In the genomic region with DNA sequence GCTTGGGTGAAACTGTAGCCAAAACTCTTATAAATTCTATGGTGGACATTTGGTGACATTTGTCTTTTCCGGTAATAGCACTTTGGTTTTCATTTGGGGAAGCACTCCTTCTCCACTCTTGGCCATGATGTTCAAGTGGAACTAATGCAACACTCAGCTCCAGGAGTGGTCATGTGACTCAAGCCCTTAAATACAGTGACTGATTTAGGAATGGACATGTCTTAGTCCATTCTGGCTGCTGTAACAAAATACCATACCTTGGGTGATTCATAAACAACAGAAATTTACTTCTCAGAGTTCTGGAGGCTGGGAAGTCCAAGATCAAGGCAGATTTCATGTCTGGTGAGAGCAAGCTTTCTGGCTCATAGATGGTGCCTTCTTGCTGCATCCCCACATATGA, we compare ENCODE assay signal across 2 cellular contexts.
TF ChIP-seq lines count a peak whose summit lies in the region.

No MANE protein-coding gene starts in this region.

TF ChIP-seq in HepG2, 621 proteins besides CTCF, POLR2A, EP300 and RAD21 (continues in another document):
- no peak for TF ChIP-seq ZNF205 (CRISPR knock-in tag; IDR thresholded peaks at IDR 0.05)
- no peak for TF ChIP-seq ZFYVE20 (CRISPR knock-in tag; IDR thresholded peaks at IDR 0.05; ENCODE audit: borderline replicate concordance, low read depth)
- TF ChIP-seq ZNF432 (CRISPR knock-in tag; IDR thresholded peaks at IDR 0.05; ENCODE audit: borderline replicate concordance) = no peak
- TF ChIP-seq ZNF264 (CRISPR knock-in tag; IDR thresholded peaks at IDR 0.05) = no peak
- peak; percentile 71; the same call in 1 of the 2 replicates for TF ChIP-seq ZNF12 (CRISPR knock-in tag; IDR thresholded peaks at IDR 0.05)
- TF ChIP-seq STAT6 (CRISPR knock-in tag; IDR thresholded peaks at IDR 0.05; ENCODE audit: borderline replicate concordance) = no peak
- no peak for TF ChIP-seq HBP1 (CRISPR knock-in tag; IDR thresholded peaks at IDR 0.05; ENCODE audit: low read depth)
- TF ChIP-seq, protein P1, sequence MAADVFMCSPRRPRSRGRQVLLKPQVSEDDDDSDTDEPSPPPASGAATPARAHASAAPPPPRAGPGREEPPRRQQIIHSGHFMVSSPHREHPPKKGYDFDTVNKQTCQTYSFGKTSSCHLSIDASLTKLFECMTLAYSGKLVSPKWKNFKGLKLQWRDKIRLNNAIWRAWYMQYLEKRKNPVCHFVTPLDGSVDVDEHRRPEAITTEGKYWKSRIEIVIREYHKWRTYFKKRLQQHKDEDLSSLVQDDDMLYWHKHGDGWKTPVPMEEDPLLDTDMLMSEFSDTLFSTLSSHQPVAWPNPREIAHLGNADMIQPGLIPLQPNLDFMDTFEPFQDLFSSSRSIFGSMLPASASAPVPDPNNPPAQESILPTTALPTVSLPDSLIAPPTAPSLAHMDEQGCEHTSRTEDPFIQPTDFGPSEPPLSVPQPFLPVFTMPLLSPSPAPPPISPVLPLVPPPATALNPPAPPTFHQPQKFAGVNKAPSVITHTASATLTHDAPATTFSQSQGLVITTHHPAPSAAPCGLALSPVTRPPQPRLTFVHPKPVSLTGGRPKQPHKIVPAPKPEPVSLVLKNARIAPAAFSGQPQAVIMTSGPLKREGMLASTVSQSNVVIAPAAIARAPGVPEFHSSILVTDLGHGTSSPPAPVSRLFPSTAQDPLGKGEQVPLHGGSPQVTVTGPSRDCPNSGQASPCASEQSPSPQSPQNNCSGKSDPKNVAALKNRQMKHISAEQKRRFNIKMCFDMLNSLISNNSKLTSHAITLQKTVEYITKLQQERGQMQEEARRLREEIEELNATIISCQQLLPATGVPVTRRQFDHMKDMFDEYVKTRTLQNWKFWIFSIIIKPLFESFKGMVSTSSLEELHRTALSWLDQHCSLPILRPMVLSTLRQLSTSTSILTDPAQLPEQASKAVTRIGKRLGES (CRISPR knock-in tag; IDR thresholded peaks at IDR 0.05; ENCODE audit: borderline replicate concordance) = no peak
- no peak for TF ChIP-seq ZFAT (CRISPR knock-in tag; conservative IDR thresholded peaks at IDR 0.05)
- TF ChIP-seq, protein P2, sequence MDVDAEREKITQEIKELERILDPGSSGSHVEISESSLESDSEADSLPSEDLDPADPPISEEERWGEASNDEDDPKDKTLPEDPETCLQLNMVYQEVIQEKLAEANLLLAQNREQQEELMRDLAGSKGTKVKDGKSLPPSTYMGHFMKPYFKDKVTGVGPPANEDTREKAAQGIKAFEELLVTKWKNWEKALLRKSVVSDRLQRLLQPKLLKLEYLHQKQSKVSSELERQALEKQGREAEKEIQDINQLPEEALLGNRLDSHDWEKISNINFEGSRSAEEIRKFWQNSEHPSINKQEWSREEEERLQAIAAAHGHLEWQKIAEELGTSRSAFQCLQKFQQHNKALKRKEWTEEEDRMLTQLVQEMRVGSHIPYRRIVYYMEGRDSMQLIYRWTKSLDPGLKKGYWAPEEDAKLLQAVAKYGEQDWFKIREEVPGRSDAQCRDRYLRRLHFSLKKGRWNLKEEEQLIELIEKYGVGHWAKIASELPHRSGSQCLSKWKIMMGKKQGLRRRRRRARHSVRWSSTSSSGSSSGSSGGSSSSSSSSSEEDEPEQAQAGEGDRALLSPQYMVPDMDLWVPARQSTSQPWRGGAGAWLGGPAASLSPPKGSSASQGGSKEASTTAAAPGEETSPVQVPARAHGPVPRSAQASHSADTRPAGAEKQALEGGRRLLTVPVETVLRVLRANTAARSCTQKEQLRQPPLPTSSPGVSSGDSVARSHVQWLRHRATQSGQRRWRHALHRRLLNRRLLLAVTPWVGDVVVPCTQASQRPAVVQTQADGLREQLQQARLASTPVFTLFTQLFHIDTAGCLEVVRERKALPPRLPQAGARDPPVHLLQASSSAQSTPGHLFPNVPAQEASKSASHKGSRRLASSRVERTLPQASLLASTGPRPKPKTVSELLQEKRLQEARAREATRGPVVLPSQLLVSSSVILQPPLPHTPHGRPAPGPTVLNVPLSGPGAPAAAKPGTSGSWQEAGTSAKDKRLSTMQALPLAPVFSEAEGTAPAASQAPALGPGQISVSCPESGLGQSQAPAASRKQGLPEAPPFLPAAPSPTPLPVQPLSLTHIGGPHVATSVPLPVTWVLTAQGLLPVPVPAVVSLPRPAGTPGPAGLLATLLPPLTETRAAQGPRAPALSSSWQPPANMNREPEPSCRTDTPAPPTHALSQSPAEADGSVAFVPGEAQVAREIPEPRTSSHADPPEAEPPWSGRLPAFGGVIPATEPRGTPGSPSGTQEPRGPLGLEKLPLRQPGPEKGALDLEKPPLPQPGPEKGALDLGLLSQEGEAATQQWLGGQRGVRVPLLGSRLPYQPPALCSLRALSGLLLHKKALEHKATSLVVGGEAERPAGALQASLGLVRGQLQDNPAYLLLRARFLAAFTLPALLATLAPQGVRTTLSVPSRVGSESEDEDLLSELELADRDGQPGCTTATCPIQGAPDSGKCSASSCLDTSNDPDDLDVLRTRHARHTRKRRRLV (CRISPR knock-in tag; IDR thresholded peaks at IDR 0.05) = no peak
- no peak for TF ChIP-seq ZNF33A (CRISPR knock-in tag; IDR thresholded peaks at IDR 0.05; ENCODE audit: borderline replicate concordance)
- no peak for TF ChIP-seq XRCC5 (optimal IDR thresholded peaks at IDR 0.05; ENCODE audit: low read length)
- TF ChIP-seq SP4 (CRISPR knock-in tag; IDR thresholded peaks at IDR 0.05) = no peak

TF ChIP-seq in K562, 482 proteins besides CTCF, POLR2A, EP300 and RAD21:
- TF ChIP-seq TFE3 (CRISPR knock-in tag; IDR thresholded peaks at IDR 0.05) = peak; percentile 71
- no peak for TF ChIP-seq JUND (IDR thresholded peaks at IDR 0.05; ENCODE audit: borderline replicate concordance, low read depth, low read length)
- no peak for TF ChIP-seq JUND (tag; IDR thresholded peaks at IDR 0.05; ENCODE audit: borderline replicate concordance, low read depth, low read length)
TF ChIP-seq in K562: peak in this region for 1.
